Comparison of ENCODE assay signal across 1 cellular context in genomic region chr5:134070979-134071849, GRCh38.
TF ChIP-seq lines count a peak whose summit lies in the region.

No MANE protein-coding gene starts in this region.

TF ChIP-seq in HepG2, 621 proteins besides CTCF, POLR2A, EP300 and RAD21 (continued from another document):
- no peak for TF ChIP-seq REST (IDR thresholded peaks at IDR 0.05; ENCODE audit: borderline replicate concordance in 1 of 2, low read depth in 1 of 2, low read length in 2 of 2)
- TF ChIP-seq ZNF570 (CRISPR knock-in tag; IDR thresholded peaks at IDR 0.05; ENCODE audit: borderline replicate concordance) = no peak
- no peak for TF ChIP-seq ZNF468 (CRISPR knock-in tag; IDR thresholded peaks at IDR 0.05)
- no peak for TF ChIP-seq RFX3 (CRISPR knock-in tag; IDR thresholded peaks at IDR 0.05)
- TF ChIP-seq FOXA3 (CRISPR knock-in tag; IDR thresholded peaks at IDR 0.05) = peak; percentile 69
- TF ChIP-seq ZNF530 (CRISPR knock-in tag; IDR thresholded peaks at IDR 0.05; ENCODE audit: low read depth) = no peak
- no peak for TF ChIP-seq ZNF260 (CRISPR knock-in tag; IDR thresholded peaks at IDR 0.05; ENCODE audit: borderline replicate concordance, low read depth)
- TF ChIP-seq DBP (CRISPR knock-in tag; IDR thresholded peaks at IDR 0.05; ENCODE audit: not compliant biosample characterization) = no peak
- TF ChIP-seq MAX (IDR thresholded peaks at IDR 0.05) = peak; percentile 82
- no peak for TF ChIP-seq NFE2L2 (IDR thresholded peaks at IDR 0.05; ENCODE audit: low read length)
- TF ChIP-seq SP1 (IDR thresholded peaks at IDR 0.05) = no peak
- peak; percentile 72; the same call in 1 of the 2 replicates for TF ChIP-seq SP1 (CRISPR knock-in tag; IDR thresholded peaks at IDR 0.05)
- TF ChIP-seq ZBTB39 (CRISPR knock-in tag; IDR thresholded peaks at IDR 0.05) = no peak
- no peak for TF ChIP-seq ZNF33B (CRISPR knock-in tag; IDR thresholded peaks at IDR 0.05)
- peak; percentile 29; the same call in 1 of the 2 replicates for TF ChIP-seq TBX3 (IDR thresholded peaks at IDR 0.05; ENCODE audit: borderline replicate concordance)
- no peak for TF ChIP-seq ZFP36L2 (CRISPR knock-in tag; IDR thresholded peaks at IDR 0.05)
- peak; percentile 54; the same call in 1 of the 2 replicates for TF ChIP-seq ZNF747 (CRISPR knock-in tag; IDR thresholded peaks at IDR 0.05; ENCODE audit: borderline replicate concordance)
- no peak; the same call in 1 of the 2 replicates for TF ChIP-seq HES4 (CRISPR knock-in tag; IDR thresholded peaks at IDR 0.05; ENCODE audit: borderline replicate concordance)
- peak; percentile 64; the same call in 1 of the 2 replicates for TF ChIP-seq MAF1 (CRISPR knock-in tag; IDR thresholded peaks at IDR 0.05; ENCODE audit: borderline replicate concordance)
- peak; percentile 94 for TF ChIP-seq ZNF281 (CRISPR knock-in tag; IDR thresholded peaks at IDR 0.05; ENCODE audit: borderline replicate concordance)
- TF ChIP-seq KDM3A (CRISPR knock-in tag; IDR thresholded peaks at IDR 0.05; ENCODE audit: low read depth) = peak; percentile 89; the same call in 1 of the 2 replicates
- no peak for TF ChIP-seq ZNF329 (CRISPR knock-in tag; IDR thresholded peaks at IDR 0.05; ENCODE audit: low read depth)
- no peak for TF ChIP-seq ZNF841 (CRISPR knock-in tag; IDR thresholded peaks at IDR 0.05; ENCODE audit: borderline replicate concordance)
- no peak for TF ChIP-seq IRF1 (CRISPR knock-in tag; IDR thresholded peaks at IDR 0.05; ENCODE audit: low read depth)
- no peak for TF ChIP-seq CAMTA2 (CRISPR knock-in tag; IDR thresholded peaks at IDR 0.05; ENCODE audit: borderline replicate concordance)
- TF ChIP-seq MTA1 (CRISPR knock-in tag; IDR thresholded peaks at IDR 0.05; ENCODE audit: borderline replicate concordance) = peak; percentile 97
- TF ChIP-seq ARID5B (CRISPR knock-in tag; IDR thresholded peaks at IDR 0.05) = peak; percentile 90
- peak; percentile 96 for TF ChIP-seq KDM2A (CRISPR knock-in tag; IDR thresholded peaks at IDR 0.05; ENCODE audit: borderline replicate concordance, low read depth)
- no peak for TF ChIP-seq ZNF691 (CRISPR knock-in tag; IDR thresholded peaks at IDR 0.05; ENCODE audit: borderline replicate concordance, low read depth)
- no peak for TF ChIP-seq CENPBD1 (CRISPR knock-in tag; IDR thresholded peaks at IDR 0.05; ENCODE audit: borderline replicate concordance, low read depth)
- no peak; the same call in 1 of the 2 replicates for TF ChIP-seq ZNF263 (CRISPR knock-in tag; IDR thresholded peaks at IDR 0.05)
- TF ChIP-seq BATF2 (CRISPR knock-in tag; IDR thresholded peaks at IDR 0.05) = no peak
- peak; percentile 93; the same call in 1 of the 2 replicates for TF ChIP-seq AHR (CRISPR knock-in tag; IDR thresholded peaks at IDR 0.05)
- no peak for TF ChIP-seq ZNF577 (CRISPR knock-in tag; IDR thresholded peaks at IDR 0.05; ENCODE audit: borderline replicate concordance, low read depth)
